ENCODE assay signal across 1 cellular context in genomic region chrX:78103656-78104446, GRCh38.
A peak's percentile ranks its signal among the peaks of the same experiment; 100 is the strongest.
TF ChIP-seq lines count a peak whose summit lies in the region.

PGK1 (plus strand) TSS chrX:78104248; CDS start chrX:78104341, 93 bp downstream.

TF ChIP-seq in HepG2, 621 proteins besides CTCF, POLR2A, EP300 and RAD21 (continued from another document and continues in another):
- TF ChIP-seq, protein P1, sequence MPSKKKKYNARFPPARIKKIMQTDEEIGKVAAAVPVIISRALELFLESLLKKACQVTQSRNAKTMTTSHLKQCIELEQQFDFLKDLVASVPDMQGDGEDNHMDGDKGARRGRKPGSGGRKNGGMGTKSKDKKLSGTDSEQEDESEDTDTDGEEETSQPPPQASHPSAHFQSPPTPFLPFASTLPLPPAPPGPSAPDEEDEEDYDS (CRISPR knock-in tag; IDR thresholded peaks at IDR 0.05) = peak; percentile 95
- TF ChIP-seq, protein P2, sequence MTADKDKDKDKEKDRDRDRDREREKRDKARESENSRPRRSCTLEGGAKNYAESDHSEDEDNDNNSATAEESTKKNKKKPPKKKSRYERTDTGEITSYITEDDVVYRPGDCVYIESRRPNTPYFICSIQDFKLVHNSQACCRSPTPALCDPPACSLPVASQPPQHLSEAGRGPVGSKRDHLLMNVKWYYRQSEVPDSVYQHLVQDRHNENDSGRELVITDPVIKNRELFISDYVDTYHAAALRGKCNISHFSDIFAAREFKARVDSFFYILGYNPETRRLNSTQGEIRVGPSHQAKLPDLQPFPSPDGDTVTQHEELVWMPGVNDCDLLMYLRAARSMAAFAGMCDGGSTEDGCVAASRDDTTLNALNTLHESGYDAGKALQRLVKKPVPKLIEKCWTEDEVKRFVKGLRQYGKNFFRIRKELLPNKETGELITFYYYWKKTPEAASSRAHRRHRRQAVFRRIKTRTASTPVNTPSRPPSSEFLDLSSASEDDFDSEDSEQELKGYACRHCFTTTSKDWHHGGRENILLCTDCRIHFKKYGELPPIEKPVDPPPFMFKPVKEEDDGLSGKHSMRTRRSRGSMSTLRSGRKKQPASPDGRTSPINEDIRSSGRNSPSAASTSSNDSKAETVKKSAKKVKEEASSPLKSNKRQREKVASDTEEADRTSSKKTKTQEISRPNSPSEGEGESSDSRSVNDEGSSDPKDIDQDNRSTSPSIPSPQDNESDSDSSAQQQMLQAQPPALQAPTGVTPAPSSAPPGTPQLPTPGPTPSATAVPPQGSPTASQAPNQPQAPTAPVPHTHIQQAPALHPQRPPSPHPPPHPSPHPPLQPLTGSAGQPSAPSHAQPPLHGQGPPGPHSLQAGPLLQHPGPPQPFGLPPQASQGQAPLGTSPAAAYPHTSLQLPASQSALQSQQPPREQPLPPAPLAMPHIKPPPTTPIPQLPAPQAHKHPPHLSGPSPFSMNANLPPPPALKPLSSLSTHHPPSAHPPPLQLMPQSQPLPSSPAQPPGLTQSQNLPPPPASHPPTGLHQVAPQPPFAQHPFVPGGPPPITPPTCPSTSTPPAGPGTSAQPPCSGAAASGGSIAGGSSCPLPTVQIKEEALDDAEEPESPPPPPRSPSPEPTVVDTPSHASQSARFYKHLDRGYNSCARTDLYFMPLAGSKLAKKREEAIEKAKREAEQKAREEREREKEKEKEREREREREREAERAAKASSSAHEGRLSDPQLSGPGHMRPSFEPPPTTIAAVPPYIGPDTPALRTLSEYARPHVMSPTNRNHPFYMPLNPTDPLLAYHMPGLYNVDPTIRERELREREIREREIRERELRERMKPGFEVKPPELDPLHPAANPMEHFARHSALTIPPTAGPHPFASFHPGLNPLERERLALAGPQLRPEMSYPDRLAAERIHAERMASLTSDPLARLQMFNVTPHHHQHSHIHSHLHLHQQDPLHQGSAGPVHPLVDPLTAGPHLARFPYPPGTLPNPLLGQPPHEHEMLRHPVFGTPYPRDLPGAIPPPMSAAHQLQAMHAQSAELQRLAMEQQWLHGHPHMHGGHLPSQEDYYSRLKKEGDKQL (CRISPR knock-in tag; IDR thresholded peaks at IDR 0.05; ENCODE audit: low read depth) = 0 out of 2 replicates have a peak, but pooled peaks have one; percentile 16
- TF ChIP-seq ZNF646 (CRISPR knock-in tag; IDR thresholded peaks at IDR 0.05) (no peak), ZNF710 (CRISPR knock-in tag; IDR thresholded peaks at IDR 0.05; ENCODE audit: borderline replicate concordance) (no peak), ZNF83 (CRISPR knock-in tag; IDR thresholded peaks at IDR 0.05; ENCODE audit: borderline replicate concordance) (no peak), TRIM24 (CRISPR knock-in tag; IDR thresholded peaks at IDR 0.05) (no peak), ETV5 (CRISPR knock-in tag; IDR thresholded peaks at IDR 0.05; ENCODE audit: borderline replicate concordance) (peak; percentile 99), ELF4 (CRISPR knock-in tag; IDR thresholded peaks at IDR 0.05; ENCODE audit: borderline replicate concordance) (peak; percentile 88; the same call in 1 of the 2 replicates), ZNF841 (CRISPR knock-in tag; IDR thresholded peaks at IDR 0.05; ENCODE audit: borderline replicate concordance) (no peak), HOXA3 (CRISPR knock-in tag; IDR thresholded peaks at IDR 0.05) (peak; percentile 96), U2AF1 (optimal IDR thresholded peaks at IDR 0.05; ENCODE audit: low read depth, low read length) (no peak), ZNF839 (CRISPR knock-in tag; IDR thresholded peaks at IDR 0.05; ENCODE audit: borderline replicate concordance) (no peak; the same call in 1 of the 2 replicates), LBX2 (CRISPR knock-in tag; IDR thresholded peaks at IDR 0.05; ENCODE audit: borderline replicate concordance) (peak; percentile 44; the same call in 1 of the 2 replicates), GMEB1 (CRISPR knock-in tag; IDR thresholded peaks at IDR 0.05; ENCODE audit: borderline replicate concordance) (peak; percentile 96), ZNF598 (CRISPR knock-in tag; IDR thresholded peaks at IDR 0.05; ENCODE audit: borderline replicate concordance) (no peak), RARA (CRISPR knock-in tag; IDR thresholded peaks at IDR 0.05) (peak; percentile 59), GATAD2A (CRISPR knock-in tag; IDR thresholded peaks at IDR 0.05) (peak; percentile 54; the same call in 1 of the 2 replicates), ATM (IDR thresholded peaks at IDR 0.05; ENCODE audit: borderline replicate concordance) (no peak), ZFP36L2 (CRISPR knock-in tag; IDR thresholded peaks at IDR 0.05) (no peak), SAP130 (CRISPR knock-in tag; IDR thresholded peaks at IDR 0.05; ENCODE audit: low read depth) (peak; percentile 75), ZNF816 (CRISPR knock-in tag; IDR thresholded peaks at IDR 0.05; ENCODE audit: borderline replicate concordance) (peak; percentile 46; the same call in 1 of the 2 replicates), ZNF670 (CRISPR knock-in tag; IDR thresholded peaks at IDR 0.05; ENCODE audit: borderline replicate concordance) (peak; percentile 74; the same call in 1 of the 2 replicates), FOXC1 (CRISPR knock-in tag; IDR thresholded peaks at IDR 0.05; ENCODE audit: borderline replicate concordance) (no peak; the same call in 1 of the 2 replicates), SOX13 (IDR thresholded peaks at IDR 0.05) (no peak), SOX13 (CRISPR knock-in tag; conservative IDR thresholded peaks at IDR 0.05 in 1 of 2, IDR thresholded peaks at IDR 0.05 in 1 of 2) (peak in 1 of 2 experiments; percentile 50; a peak in 1 of 4 replicates), ZNF556 (CRISPR knock-in tag; IDR thresholded peaks at IDR 0.05; ENCODE audit: borderline replicate concordance) (peak; percentile 36; the same call in 1 of the 2 replicates), ZNF772 (CRISPR knock-in tag; IDR thresholded peaks at IDR 0.05) (peak; percentile 88)
- TF ChIP-seq, protein P3, sequence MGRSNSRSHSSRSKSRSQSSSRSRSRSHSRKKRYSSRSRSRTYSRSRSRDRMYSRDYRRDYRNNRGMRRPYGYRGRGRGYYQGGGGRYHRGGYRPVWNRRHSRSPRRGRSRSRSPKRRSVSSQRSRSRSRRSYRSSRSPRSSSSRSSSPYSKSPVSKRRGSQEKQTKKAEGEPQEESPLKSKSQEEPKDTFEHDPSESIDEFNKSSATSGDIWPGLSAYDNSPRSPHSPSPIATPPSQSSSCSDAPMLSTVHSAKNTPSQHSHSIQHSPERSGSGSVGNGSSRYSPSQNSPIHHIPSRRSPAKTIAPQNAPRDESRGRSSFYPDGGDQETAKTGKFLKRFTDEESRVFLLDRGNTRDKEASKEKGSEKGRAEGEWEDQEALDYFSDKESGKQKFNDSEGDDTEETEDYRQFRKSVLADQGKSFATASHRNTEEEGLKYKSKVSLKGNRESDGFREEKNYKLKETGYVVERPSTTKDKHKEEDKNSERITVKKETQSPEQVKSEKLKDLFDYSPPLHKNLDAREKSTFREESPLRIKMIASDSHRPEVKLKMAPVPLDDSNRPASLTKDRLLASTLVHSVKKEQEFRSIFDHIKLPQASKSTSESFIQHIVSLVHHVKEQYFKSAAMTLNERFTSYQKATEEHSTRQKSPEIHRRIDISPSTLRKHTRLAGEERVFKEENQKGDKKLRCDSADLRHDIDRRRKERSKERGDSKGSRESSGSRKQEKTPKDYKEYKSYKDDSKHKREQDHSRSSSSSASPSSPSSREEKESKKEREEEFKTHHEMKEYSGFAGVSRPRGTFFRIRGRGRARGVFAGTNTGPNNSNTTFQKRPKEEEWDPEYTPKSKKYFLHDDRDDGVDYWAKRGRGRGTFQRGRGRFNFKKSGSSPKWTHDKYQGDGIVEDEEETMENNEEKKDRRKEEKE (IDR thresholded peaks at IDR 0.05) = no peak
- TF ChIP-seq, protein P4, sequence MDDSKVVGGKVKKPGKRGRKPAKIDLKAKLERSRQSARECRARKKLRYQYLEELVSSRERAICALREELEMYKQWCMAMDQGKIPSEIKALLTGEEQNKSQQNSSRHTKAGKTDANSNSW (CRISPR knock-in tag; IDR thresholded peaks at IDR 0.05; ENCODE audit: borderline replicate concordance) = peak; percentile 32; the same call in 1 of the 2 replicates
- TF ChIP-seq, protein P5, sequence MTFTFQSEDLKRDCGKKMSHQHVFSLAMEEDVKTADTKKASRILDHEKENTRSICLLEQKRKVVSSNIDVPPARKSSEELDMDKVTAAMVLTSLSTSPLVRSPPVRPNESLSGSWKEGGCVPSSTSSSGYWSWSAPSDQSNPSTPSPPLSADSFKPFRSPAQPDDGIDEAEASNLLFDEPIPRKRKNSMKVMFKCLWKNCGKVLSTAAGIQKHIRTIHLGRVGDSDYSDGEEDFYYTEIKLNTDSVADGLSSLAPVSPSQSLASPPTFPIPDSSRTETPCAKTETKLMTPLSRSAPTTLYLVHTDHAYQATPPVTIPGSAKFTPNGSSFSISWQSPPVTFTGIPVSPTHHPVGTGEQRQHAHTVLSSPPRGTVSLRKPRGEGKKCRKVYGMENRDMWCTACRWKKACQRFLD (CRISPR knock-in tag; IDR thresholded peaks at IDR 0.05; ENCODE audit: borderline replicate concordance) = no peak
- TF ChIP-seq, protein P6, sequence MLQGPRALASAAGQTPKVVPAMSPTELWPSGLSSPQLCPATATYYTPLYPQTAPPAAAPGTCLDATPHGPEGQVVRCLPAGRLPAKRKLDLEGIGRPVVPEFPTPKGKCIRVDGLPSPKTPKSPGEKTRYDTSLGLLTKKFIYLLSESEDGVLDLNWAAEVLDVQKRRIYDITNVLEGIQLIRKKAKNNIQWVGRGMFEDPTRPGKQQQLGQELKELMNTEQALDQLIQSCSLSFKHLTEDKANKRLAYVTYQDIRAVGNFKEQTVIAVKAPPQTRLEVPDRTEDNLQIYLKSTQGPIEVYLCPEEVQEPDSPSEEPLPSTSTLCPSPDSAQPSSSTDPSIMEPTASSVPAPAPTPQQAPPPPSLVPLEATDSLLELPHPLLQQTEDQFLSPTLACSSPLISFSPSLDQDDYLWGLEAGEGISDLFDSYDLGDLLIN (CRISPR knock-in tag; IDR thresholded peaks at IDR 0.05; ENCODE audit: borderline replicate concordance) = no peak
